Comparison of ENCODE assay signal across 34 cellular contexts in genomic region chr12:75162845-75163244, GRCh38. TPM values are rescaled to one million over a fixed set of nuclear protein-coding genes. Genes with fewer than 3 reads are reported as not detected.
"Had no signal": no experiment of that assay in that cellular context is flagged by ENCODE, and none has a peak within 500 bp of the region (broad histone marks: within the 10 kb centered on the region; RNA-seq: fewer than 3 reads in every experiment).

No MANE protein-coding gene starts in this region.

- H3K4me1 Mint-ChIP-seq: activated CD4-positive, alpha-beta T cell treated with anti-CD3 and anti-CD28 coated beads, Interleukin-2, amount 10 ng/mL, durations not matched to agents 7 days and 5 days; activated naive CD4-positive, alpha-beta T cell treated with anti-CD3 and anti-CD28 coated beads, Interleukin-2, amount 50 U/mL, for 24 hours; activated naive CD8-positive, alpha-beta T cell treated with anti-CD3 and anti-CD28 coated beads, Interleukin-2, amount 10 ng/mL, durations not matched to agents 7 days and 5 days had no signal

- H3K4me1 ChIP-seq: ascending aorta, SJCRH30 had no signal

- H3K27ac ChIP-seq: ascending aorta, PC-9, SJCRH30, SK-N-MC, WERI-Rb-1 had no signal

- H3K36me3 Mint-ChIP-seq: activated naive CD4-positive, alpha-beta T cell treated with anti-CD3 and anti-CD28 coated beads, Interleukin-2, amount 50 U/mL, for 24 hours; activated naive CD8-positive, alpha-beta T cell treated with anti-CD3 and anti-CD28 coated beads, Interleukin-2, amount 10 ng/mL, durations not matched to agents 7 days and 5 days had no signal

- H3K27ac Mint-ChIP-seq: activated CD4-positive, alpha-beta T cell treated with anti-CD3 and anti-CD28 coated beads, Interleukin-2, amount 10 ng/mL, durations not matched to agents 7 days and 5 days; activated CD8-positive, alpha-beta T cell treated with anti-CD3 and anti-CD28 coated beads, Interleukin-2, amount 10 ng/mL, durations not matched to agents 7 days and 5 days; activated naive CD4-positive, alpha-beta T cell treated with anti-CD3 and anti-CD28 coated beads, Interleukin-2, amount 50 U/mL, for 24 hours; activated naive CD8-positive, alpha-beta T cell treated with anti-CD3 and anti-CD28 coated beads, Interleukin-2, amount 10 ng/mL, durations not matched to agents 7 days and 5 days; activated T-cell treated with anti-CD3 and anti-CD28 coated beads, Interleukin-2, amount 50 U/mL, for 24 hours; activated T-helper 2 cell treated with anti-CD3 and anti-CD28 coated beads, Interferon-gamma antibody, Interleukin-2, Interleukin-4, amounts not matched to agents 10 μg/mL and 5 μg/mL and 100 μg/mL, durations not matched to agents 14 hours and 24 hours and 36 hours had no signal

- H3K4me2 ChIP-seq: PC-9 had no signal

- ATAC-seq: activated CD8-positive, alpha-beta T cell treated with anti-CD3 and anti-CD28 coated beads, Interleukin-2, amount 10 ng/mL, durations not matched to agents 7 days and 5 days had no signal

- H3K27me3 ChIP-seq: ascending aorta, MG63, SJCRH30 had no signal

- H3K9me3 ChIP-seq: ascending aorta, MG63, SJCRH30 had no signal

- DNase-seq: activated CD4-positive, alpha-beta T cell treated with anti-CD3 and anti-CD28 coated beads, Interleukin-2, amount 10 ng/mL, durations not matched to agents 7 days and 5 days; activated CD4-positive, alpha-beta T cell treated with anti-CD3 and anti-CD28 coated beads, Interleukin-2, amount 50 U/mL, for 48 hours; activated CD8-positive, alpha-beta T cell treated with anti-CD3 and anti-CD28 coated beads, Interleukin-2, amount 10 ng/mL, durations not matched to agents 7 days and 5 days; activated gamma-delta T cell; activated naive CD4-positive, alpha-beta T cell treated with Interleukin-2 at 50 U/mL for 16 hours; activated naive CD8-positive, alpha-beta T cell treated with anti-CD3 and anti-CD28 coated beads, Interleukin-2, amount 10 ng/mL, durations not matched to agents 7 days and 5 days; activated T-cell treated with anti-CD3 and anti-CD28 coated beads, Interleukin-2, amount 50 U/mL, for 24 hours; amygdala; caudate nucleus; Kasumi-1; KBM-7; MG63; NCI-H1048; NCI-H1105 treated with DMSO at 0.1 percent for 48 hours; NCI-H1436; NCI-H1694; NCI-H1930; NCI-H2081 treated with DMSO at 0.1 percent for 48 hours; NCI-H226; NCI-H446 treated with DMSO at 0.1 percent for 48 hours; NCI-H524 treated with DMSO at 0.1 percent for 48 hours; PC-9; SHP77; SJCRH30; T1000; WERI-Rb-1 had no signal

- H3K27me3 Mint-ChIP-seq: activated CD4-positive, alpha-beta T cell treated with anti-CD3 and anti-CD28 coated beads, Interleukin-2, amount 10 ng/mL, durations not matched to agents 7 days and 5 days; activated naive CD4-positive, alpha-beta T cell treated with anti-CD3 and anti-CD28 coated beads, Interleukin-2, amount 50 U/mL, for 24 hours had no signal

- H3K4me3 Mint-ChIP-seq: activated CD4-positive, alpha-beta T cell treated with anti-CD3 and anti-CD28 coated beads, Interleukin-2, amount 10 ng/mL, durations not matched to agents 7 days and 5 days; activated CD8-positive, alpha-beta T cell treated with anti-CD3 and anti-CD28 coated beads, Interleukin-2, amount 10 ng/mL, durations not matched to agents 7 days and 5 days; activated naive CD4-positive, alpha-beta T cell treated with anti-CD3 and anti-CD28 coated beads, Interleukin-2, amount 50 U/mL, for 24 hours; activated naive CD8-positive, alpha-beta T cell treated with anti-CD3 and anti-CD28 coated beads, Interleukin-2, amount 10 ng/mL, durations not matched to agents 7 days and 5 days; activated T-cell treated with anti-CD3 and anti-CD28 coated beads, Interleukin-2, amount 50 U/mL, for 24 hours had no signal

- H3K9me3 Mint-ChIP-seq: activated CD4-positive, alpha-beta T cell treated with anti-CD3 and anti-CD28 coated beads, Interleukin-2, amount 10 ng/mL, durations not matched to agents 7 days and 5 days; activated naive CD4-positive, alpha-beta T cell treated with anti-CD3 and anti-CD28 coated beads, Interleukin-2, amount 50 U/mL, for 24 hours; activated naive CD8-positive, alpha-beta T cell treated with anti-CD3 and anti-CD28 coated beads, Interleukin-2, amount 10 ng/mL, durations not matched to agents 7 days and 5 days; activated T-cell treated with anti-CD3 and anti-CD28 coated beads, Interleukin-2, amount 50 U/mL, for 24 hours; activated T-helper 2 cell treated with anti-CD3 and anti-CD28 coated beads, Interferon-gamma antibody, Interleukin-2, Interleukin-4, amounts not matched to agents 10 μg/mL and 5 μg/mL and 100 μg/mL, durations not matched to agents 14 hours and 24 hours and 36 hours had no signal

- H3K36me3 ChIP-seq: ascending aorta, MG63, SJCRH30, WERI-Rb-1 had no signal

- H3K4me3 ChIP-seq: ascending aorta, MG63, PC-9, SJCRH30, SK-N-MC had no signal

RNA-seq across cellular contexts. Expression of gene KCNC2, which starts 46.8 kb away (rescaled TPM):
- total RNA-seq: activated CD4-positive, alpha-beta T cell treated with anti-CD3 and anti-CD28 coated beads, Interleukin-2, amount 10 ng/mL, durations not matched to agents 7 days and 5 days; activated CD8-positive, alpha-beta T cell treated with anti-CD3 and anti-CD28 coated beads, Interleukin-2, amount 10 ng/mL, durations not matched to agents 7 days and 5 days; activated naive CD8-positive, alpha-beta T cell treated with anti-CD3 and anti-CD28 coated beads, Interleukin-2, amount 10 ng/mL, durations not matched to agents 7 days and 5 days; activated T-helper 2 cell treated with anti-CD3 and anti-CD28 coated beads, Interferon-gamma antibody, Interleukin-2, Interleukin-4, amounts not matched to agents 10 μg/mL and 5 μg/mL and 100 μg/mL, durations not matched to agents 14 hours and 24 hours and 36 hours; ascending aorta; OCI-LY7; PC-9; SJCRH30; T-helper 1 cell treated with Interleukin-12 subunit alpha and Interleukin-12 subunit beta and Interleukin-4 antibody, amounts not matched to agents 30 ng/mL and 1 ng/mL, for 36 hours; T-helper 2 cell treated with Interferon-gamma antibody and Interleukin-4, amounts not matched to agents 100 ng/mL and 5 ng/mL, for 36 hours had no signal
- polyA plus RNA-seq: adipose tissue had no signal
